ENCODE assay signal across 35 cellular contexts in genomic region chr5:26791433-26791832, GRCh38.
A peak's percentile ranks its signal among the peaks of the same experiment; 100 is the strongest.
DNase-seq lines count a peak whose midpoint lies in the region; ATAC-seq and TF ChIP-seq lines count a peak whose summit lies in the region.
"Had no signal": no experiment of that assay in that cellular context is flagged by ENCODE, and none has a peak within 500 bp of the region (broad histone marks: within the 10 kb centered on the region; RNA-seq: fewer than 3 reads in every experiment).

No MANE protein-coding gene starts in this region.

- H3K4me2 ChIP-seq in smooth muscle cell = peak overlapping the region; percentile 70
- H3K4me2 ChIP-seq: BLaER1 treated with 17β-estradiol and CSF1 and Interleukin-3, amounts not matched to agents 10 nM and 100 nM had no signal

- no peaks in the 10 kb centered on the region for H3K9me3 ChIP-seq in smooth muscle cell (replicated peaks; ENCODE audit: low read depth)
- H3K9me3 ChIP-seq: BLaER1 treated with 17β-estradiol and CSF1 and Interleukin-3, amounts not matched to agents 10 nM and 100 nM; lower lobe of right lung; MG63; right lobe of liver; SJCRH30; thoracic aorta; uterus had no signal

- H3K27ac ChIP-seq in smooth muscle cell (ENCODE audit: low read depth) = peak overlapping the region; percentile 33
- H3K27ac ChIP-seq: BLaER1 treated with 17β-estradiol and CSF1 and Interleukin-3, amounts not matched to agents 10 nM and 100 nM; epithelial cell of prostate; lower lobe of right lung; right lobe of liver; SJCRH30; thoracic aorta; uterus had no signal

- TF ChIP-seq CTCF in smooth muscle cell (IDR thresholded peaks at IDR 0.05; ENCODE audit: borderline replicate concordance, insufficient read depth, poor library complexity, severe bottlenecking) (no peak), mesothelial cell of epicardium (IDR thresholded peaks at IDR 0.05; ENCODE audit: unreplicated experiment) (no peak)

- H3K4me1 Mint-ChIP-seq in mesothelial cell of epicardium = peaks cover 10% of the 10 kb centered on the region
- H3K4me1 Mint-ChIP-seq: activated B cell treated with CpG ODN at 0.5 μM for 24 hours; stimulated activated naive CD8-positive, alpha-beta T cell treated with anti-CD3 and anti-CD28 coated beads, Interleukin-15, amount 100 ng/mL, for 72 hours; T-cell had no signal

- H3K27ac Mint-ChIP-seq in mesothelial cell of epicardium = no peak overlapping the region
- H3K27ac Mint-ChIP-seq: activated B cell treated with CpG ODN at 0.5 μM for 24 hours; activated naive CD8-positive, alpha-beta T cell; activated T-cell treated with anti-CD3 and anti-CD28 coated beads, Interleukin-2, amount 50 U/mL, for 24 hours; stimulated activated naive CD8-positive, alpha-beta T cell treated with anti-CD3 and anti-CD28 coated beads, Interleukin-15, amount 100 ng/mL, for 72 hours; T-cell had no signal

- H3K4me3 Mint-ChIP-seq in mesothelial cell of epicardium = no peak overlapping the region
- H3K4me3 Mint-ChIP-seq: activated B cell treated with CpG ODN at 0.5 μM for 24 hours; activated naive CD8-positive, alpha-beta T cell; activated T-cell treated with anti-CD3 and anti-CD28 coated beads, Interleukin-2, amount 50 U/mL, for 24 hours; stimulated activated naive CD8-positive, alpha-beta T cell treated with anti-CD3 and anti-CD28 coated beads, Interleukin-15, amount 100 ng/mL, for 72 hours; T-cell had no signal

- no peaks in the 10 kb centered on the region for H3K79me2 ChIP-seq in smooth muscle cell (ENCODE audit: low read depth)

- WGBS in smooth muscle cell (ENCODE audit: low lambda C conversion rate) = 65% methylated on average over 1 of the region's 1 CpG

- H3K9me3 Mint-ChIP-seq in mesothelial cell of epicardium = no peaks in the 10 kb centered on the region

- no peaks in the 10 kb centered on the region for H3K27me3 ChIP-seq in smooth muscle cell (ENCODE audit: low read depth)
- H3K27me3 ChIP-seq: BLaER1 treated with 17β-estradiol and CSF1 and Interleukin-3, amounts not matched to agents 10 nM and 100 nM; MG63; right lobe of liver; SJCRH30; uterus had no signal

- H4K20me1 ChIP-seq in smooth muscle cell (ENCODE audit: low read depth) = no peaks in the 10 kb centered on the region
- H4K20me1 ChIP-seq: BLaER1 treated with 17β-estradiol and CSF1 and Interleukin-3, amounts not matched to agents 10 nM and 100 nM had no signal

- no peaks in the 10 kb centered on the region for H3K27me3 Mint-ChIP-seq in mesothelial cell of epicardium (ENCODE audit: low read depth)
- H3K27me3 Mint-ChIP-seq: activated B cell treated with CpG ODN at 0.5 μM for 24 hours; activated naive CD8-positive, alpha-beta T cell; activated T-cell treated with anti-CD3 and anti-CD28 coated beads, Interleukin-2, amount 50 U/mL, for 24 hours; stimulated activated naive CD8-positive, alpha-beta T cell treated with anti-CD3 and anti-CD28 coated beads, Interleukin-15, amount 100 ng/mL, for 72 hours; T-cell had no signal

- no peaks in the 10 kb centered on the region for H3F3A ChIP-seq in smooth muscle cell (ENCODE audit: low read depth)

- no peak overlapping the region for H3K9ac ChIP-seq in smooth muscle cell (ENCODE audit: low read depth)
- H3K9ac ChIP-seq: BLaER1 treated with 17β-estradiol and CSF1 and Interleukin-3, amounts not matched to agents 10 nM and 100 nM had no signal

- peaks cover 6% of the 10 kb centered on the region for H3K4me1 ChIP-seq in smooth muscle cell (ENCODE audit: low read depth)
- H3K4me1 ChIP-seq: BLaER1 treated with 17β-estradiol and CSF1 and Interleukin-3, amounts not matched to agents 10 nM and 100 nM; lower lobe of right lung; right lobe of liver; SJCRH30; uterus had no signal

- peak overlapping the region; percentile 74 for H2AFZ ChIP-seq in smooth muscle cell (ENCODE audit: low read depth)

- ATAC-seq in HG02798 (IDR thresholded peaks at IDR 0.05; ENCODE audit: poor library complexity, unreplicated experiment) = no peak
- ATAC-seq: GM12878; lower lobe of right lung; right lobe of liver; stimulated activated naive CD8-positive, alpha-beta T cell treated with anti-CD3 and anti-CD28 coated beads, Interleukin-15, amount 100 ng/mL, for 72 hours; T-cell had no signal

- no peak overlapping the region for H3K4me3 ChIP-seq in smooth muscle cell
- H3K4me3 ChIP-seq: BLaER1 treated with 17β-estradiol and CSF1 and Interleukin-3, amounts not matched to agents 10 nM and 100 nM; GM12878; lower lobe of right lung; MG63; right lobe of liver; SJCRH30; thoracic aorta; uterus had no signal

- no peaks in the 10 kb centered on the region for H3K36me3 ChIP-seq in smooth muscle cell (ENCODE audit: low read depth)
- H3K36me3 ChIP-seq: BLaER1 treated with 17β-estradiol and CSF1 and Interleukin-3, amounts not matched to agents 10 nM and 100 nM; lower lobe of right lung; MG63; right lobe of liver; SJCRH30; thoracic aorta; uterus had no signal

- DNase-seq in HS-5 (ENCODE audit: low read depth) = peak; percentile 13
- DNase-seq in RKO (ENCODE audit: low spot score) = peak; percentile 30
- DNase-seq in kidney tubule cell (ENCODE audit: low spot score) = peak; percentile 1
- no peak for DNase-seq in smooth muscle cell (lab: John Stamatoyannopoulos, UW; ENCODE audit: unreplicated experiment)
- DNase-seq in SW 1271 (lab: John Stamatoyannopoulos, UW) = no peak
- no peak for DNase-seq in mesothelial cell of epicardium (ENCODE audit: low spot score in 2 of 2, unreplicated experiment in 2 of 2)
- DNase-seq: activated B cell treated with CpG ODN at 0.5 μM for 24 hours; activated CD4-positive, alpha-beta T cell treated with anti-CD3 and anti-CD28 coated beads, Interleukin-2, amount 50 U/mL, for 1 hour; activated effector memory CD4-positive, alpha-beta T cell treated with anti-CD3 and anti-CD28 coated beads, Interleukin-2, amount 50 U/mL, for 16 hours; activated T-cell treated with anti-CD3 and anti-CD28 coated beads, Interleukin-2, amount 50 U/mL, for 24 hours; DMS153; effector CD4-positive, alpha-beta T cell; H7; hippocampal formation; KBM-7; lower lobe of right lung; MG63; NCI-H1417 treated with DMSO at 0.1 percent for 48 hours; NCI-H2081; NCI-H2227 treated with DMSO at 0.1 percent for 48 hours; NCI-H526 treated with DMSO at 0.1 percent for 48 hours; posterior cingulate gyrus; right lobe of liver; SJCRH30; stimulated activated CD4-positive, alpha-beta T cell treated with anti-CD3 and anti-CD28 coated beads, Interleukin-12 subunit alpha, Interleukin-12 subunit beta, amount 100 ng/mL, for 4 hours; stimulated activated CD4-positive, alpha-beta T cell treated with anti-CD3 and anti-CD28 coated beads, Interleukin-2, amount 100 ng/mL, for 48 hours; stimulated activated naive CD8-positive, alpha-beta T cell treated with anti-CD3 and anti-CD28 coated beads, Interleukin-15, amount 100 ng/mL, for 72 hours; T-cell; uterus had no signal

- H3K36me3 Mint-ChIP-seq in mesothelial cell of epicardium = no peaks in the 10 kb centered on the region
- H3K36me3 Mint-ChIP-seq: activated naive CD8-positive, alpha-beta T cell; T-cell had no signal

Comparison
In these comparisons a context has a peak if more than half of its experiments do, and no peak if none do; other contexts are left out.
1. DNase-seq: peak in HS-5 (single experiment), RKO (single experiment) and kidney tubule cell (single experiment); none in smooth muscle cell (single experiment), SW 1271 (0 of 2) and mesothelial cell of epicardium (0 of 2).